In genomic region chr13:27014406-27015359, GRCh38 we compare ENCODE assay signal across 14 cellular contexts.
"Had no signal": no experiment of that assay in that cellular context is flagged by ENCODE, and none has a peak within 500 bp of the region (broad histone marks: within the 10 kb centered on the region; RNA-seq: fewer than 3 reads in every experiment).

No MANE protein-coding gene starts in this region.

- H3K4me3 Mint-ChIP-seq: immature natural killer cell; natural killer cell; stimulated activated naive CD8-positive, alpha-beta T cell treated with anti-CD3 and anti-CD28 coated beads, Interleukin-15, amount 100 ng/mL, for 72 hours had no signal

- H3K9me3 ChIP-seq: colonic mucosa, mucosa of descending colon, testis had no signal

- H3K4me1 Mint-ChIP-seq: immature natural killer cell; natural killer cell; stimulated activated naive CD8-positive, alpha-beta T cell treated with anti-CD3 and anti-CD28 coated beads, Interleukin-15, amount 100 ng/mL, for 72 hours had no signal

- DNase-seq: activated CD4-positive, alpha-beta T cell treated with anti-CD3 and anti-CD28 coated beads, Interleukin-2, amount 50 U/mL, for 4 hours; activated naive CD4-positive, alpha-beta T cell treated with Interleukin-2 at 50 U/mL for 16 hours; colonic mucosa; effector CD4-positive, alpha-beta T cell; immature natural killer cell; left cardiac atrium; mucosa of descending colon; natural killer cell; retina; stimulated activated CD4-positive, alpha-beta T cell treated with anti-CD3 and anti-CD28 coated beads, Interleukin-15, amount 100 ng/mL, for 24 hours; stimulated activated CD4-positive, alpha-beta T cell treated with anti-CD3 and anti-CD28 coated beads, Interleukin-4, amount 100 ng/mL, for 24 hours; stimulated activated naive CD8-positive, alpha-beta T cell treated with anti-CD3 and anti-CD28 coated beads, Interleukin-15, amount 100 ng/mL, for 72 hours; testis had no signal

- H3K27me3 Mint-ChIP-seq: stimulated activated naive CD8-positive, alpha-beta T cell treated with anti-CD3 and anti-CD28 coated beads, Interleukin-15, amount 100 ng/mL, for 72 hours had no signal

- ATAC-seq: activated CD4-positive, CD25-positive, alpha-beta regulatory T cell treated with anti-CD3 and anti-CD28 coated beads, Interleukin-2, amount 50 U/mL, for 24 hours; left cardiac atrium; mucosa of descending colon; natural killer cell; stimulated activated naive CD8-positive, alpha-beta T cell treated with anti-CD3 and anti-CD28 coated beads, Interleukin-15, amount 100 ng/mL, for 72 hours had no signal

- H3K36me3 Mint-ChIP-seq: immature natural killer cell, natural killer cell had no signal

- H3K27ac Mint-ChIP-seq: immature natural killer cell, natural killer cell had no signal

- H3K9me3 Mint-ChIP-seq: immature natural killer cell; natural killer cell; stimulated activated naive CD8-positive, alpha-beta T cell treated with anti-CD3 and anti-CD28 coated beads, Interleukin-15, amount 100 ng/mL, for 72 hours had no signal
